14 cellular contexts compared by ENCODE assay signal in genomic region chr19:54616840-54617560, GRCh38. TPM values are rescaled to one million over a fixed set of nuclear protein-coding genes. Genes with fewer than 3 reads are reported as not detected.
DNase-seq lines count a peak whose midpoint lies in the region; ATAC-seq and TF ChIP-seq lines count a peak whose summit lies in the region.
"Had no signal": no experiment of that assay in that cellular context is flagged by ENCODE, and none has a peak within 500 bp of the region (broad histone marks: within the 10 kb centered on the region; RNA-seq: fewer than 3 reads in every experiment).

No MANE protein-coding gene starts in this region.

- WGBS in transverse colon (ENCODE audit: low coverage in 1 of 2), 2 donors: 29 to 65% methylated on average over 4 to 5 of the region's 5 CpGs

- no peak for TF ChIP-seq POLR2A in transverse colon (IDR thresholded peaks at IDR 0.05)

- no peaks in the 10 kb centered on the region for H3K4me1 ChIP-seq in transverse colon

- H3K27me3 ChIP-seq in transverse colon: no peaks in the 10 kb centered on the region

- peak overlapping the region; percentile 71 for H3K4me3 Mint-ChIP-seq in activated naive CD8-positive, alpha-beta T cell treated with anti-CD3 and anti-CD28 coated beads, Interleukin-2, amount 50 U/mL, for 24 hours
- H3K4me3 Mint-ChIP-seq in activated naive CD8-positive, alpha-beta T cell treated with anti-CD3 and anti-CD28 coated beads for 36 hours: no peak overlapping the region
- peak overlapping the region; percentile 95 to 99 (median 98) for H3K4me3 Mint-ChIP-seq in IgD-negative memory B cell

- H3K36me3 Mint-ChIP-seq in activated naive CD8-positive, alpha-beta T cell treated with anti-CD3 and anti-CD28 coated beads, Interleukin-2, amount 50 U/mL, for 24 hours (ENCODE audit: low read depth): no peaks in the 10 kb centered on the region
- no peaks in the 10 kb centered on the region for H3K36me3 Mint-ChIP-seq in activated naive CD8-positive, alpha-beta T cell treated with anti-CD3 and anti-CD28 coated beads for 36 hours
- H3K36me3 Mint-ChIP-seq in IgD-negative memory B cell: peaks cover 4% of the 10 kb centered on the region

- H3K27ac Mint-ChIP-seq in activated naive CD8-positive, alpha-beta T cell treated with anti-CD3 and anti-CD28 coated beads, Interleukin-2, amount 50 U/mL, for 24 hours: peak overlapping the region; percentile 81
- H3K27ac Mint-ChIP-seq in activated naive CD8-positive, alpha-beta T cell treated with anti-CD3 and anti-CD28 coated beads for 36 hours: no peak overlapping the region
- peak overlapping the region; percentile 65 to 96 (median 95) for H3K27ac Mint-ChIP-seq in IgD-negative memory B cell

- intact Hi-C loops in transverse colon (cut with DNase I; ENCODE audit: low total_unique reads) (no loop called here), Right ventricle myocardium inferior (cut with DNase I) (no loop called here)

- H3K27me3 Mint-ChIP-seq in activated naive CD8-positive, alpha-beta T cell treated with anti-CD3 and anti-CD28 coated beads, Interleukin-2, amount 50 U/mL, for 24 hours: peaks cover 4% of the 10 kb centered on the region
- peaks cover 9% of the 10 kb centered on the region for H3K27me3 Mint-ChIP-seq in activated naive CD8-positive, alpha-beta T cell treated with anti-CD3 and anti-CD28 coated beads for 36 hours
- H3K27me3 Mint-ChIP-seq in IgD-negative memory B cell: no peaks in the 10 kb centered on the region

- peak overlapping the region; percentile 16 to 62 (median 28) for H3K27ac ChIP-seq in transverse colon

- H3K4me1 Mint-ChIP-seq in activated naive CD8-positive, alpha-beta T cell treated with anti-CD3 and anti-CD28 coated beads, Interleukin-2, amount 50 U/mL, for 24 hours: peaks cover 16% of the 10 kb centered on the region
- H3K4me1 Mint-ChIP-seq in activated naive CD8-positive, alpha-beta T cell treated with anti-CD3 and anti-CD28 coated beads for 36 hours: no peaks in the 10 kb centered on the region
- H3K4me1 Mint-ChIP-seq in IgD-negative memory B cell: peaks cover 43 to 49% (median 47%) of the 10 kb centered on the region in 3 donors

- in situ Hi-C loops in transverse colon (cut with MboI; ENCODE audit: low pct_ligation_motif_present in 1 of 4, low pct_unique_long_range_greater_than_20kb in 1 of 4, low sequenced_read_pairs in 3 of 4): no loop called here

- no peak for DNase-seq in activated naive CD8-positive, alpha-beta T cell treated with anti-CD3 and anti-CD28 coated beads, Interleukin-2, amount 50 U/mL, for 24 hours
- DNase-seq in activated naive CD8-positive, alpha-beta T cell treated with anti-CD3 and anti-CD28 coated beads for 36 hours: no peak
- DNase-seq in transverse colon: peak; percentile 31
- no peak for DNase-seq in SHP77 (lab: John Stamatoyannopoulos, UW)
- no peak for DNase-seq in NOMO-1 treated with dmso at 0.1 percent for 144 hours (lab: John Stamatoyannopoulos, UW; ENCODE audit: unreplicated experiment)
- DNase-seq in Right ventricle myocardium inferior (ENCODE audit: missing footprints): no peak
- DNase-seq: ACHN; activated gamma-delta T cell treated with Interleukin-2 at 50 U/mL for 16 hours; erythroblast; NCI-H1436; stimulated activated CD4-positive, alpha-beta T cell treated with anti-CD3 and anti-CD28 coated beads, Interleukin-2, amount 100 ng/mL, for 24 hours had no signal

- H3K9me3 ChIP-seq in transverse colon: no peaks in the 10 kb centered on the region

- no peak for TF ChIP-seq EP300 in transverse colon (IDR thresholded peaks at IDR 0.05; ENCODE audit: low read depth)

- peak overlapping the region in 1 of 4 donors; percentile 7 for H3K4me3 ChIP-seq in transverse colon

- H3K36me3 ChIP-seq in transverse colon: no peaks in the 10 kb centered on the region

- H3K9me3 Mint-ChIP-seq in activated naive CD8-positive, alpha-beta T cell treated with anti-CD3 and anti-CD28 coated beads, Interleukin-2, amount 50 U/mL, for 24 hours: peaks cover 6% of the 10 kb centered on the region
- peaks cover 9% of the 10 kb centered on the region for H3K9me3 Mint-ChIP-seq in activated naive CD8-positive, alpha-beta T cell treated with anti-CD3 and anti-CD28 coated beads for 36 hours
- H3K9me3 Mint-ChIP-seq in IgD-negative memory B cell: no peaks in the 10 kb centered on the region

- TF ChIP-seq CTCF in transverse colon (IDR thresholded peaks at IDR 0.05): no peak

- no peak for ATAC-seq in activated naive CD8-positive, alpha-beta T cell treated with anti-CD3 and anti-CD28 coated beads, Interleukin-2, amount 50 U/mL, for 24 hours
- ATAC-seq in HG02623 (IDR thresholded peaks at IDR 0.05; ENCODE audit: unreplicated experiment) (peak; percentile 72), Right ventricle myocardium inferior (no peak)

RNA-seq across cellular contexts. Expression of gene LILRB1, which starts 13.3 kb away (rescaled TPM):
- total RNA-seq in activated naive CD8-positive, alpha-beta T cell treated with anti-CD3 and anti-CD28 coated beads for 36 hours: under 1 TPM; 0.25 to 0.72 TPM
- polyA plus RNA-seq in IgD-negative memory B cell: 24.8 TPM
- total RNA-seq in transverse colon (1 to 10 TPM in 1 of 4 donors, under 1 TPM in 1, not detected in 2; 0.96 to 5.1 TPM), Right ventricle myocardium inferior (1.8 TPM)

RNA-seq across cellular contexts. Expression of gene LILRA1, which starts 23.6 kb away (rescaled TPM):
- not detected for total RNA-seq in activated naive CD8-positive, alpha-beta T cell treated with anti-CD3 and anti-CD28 coated beads for 36 hours
- not detected for polyA plus RNA-seq in IgD-negative memory B cell
- 1 to 10 TPM in 1 of 4 donors, under 1 TPM in 2, not detected in 1; 0.16 to 4.5 (median 0.27) TPM for total RNA-seq in transverse colon
- total RNA-seq in Right ventricle myocardium inferior: 0.92 TPM
- total RNA-seq: T-helper 2 cell treated with Interferon-gamma antibody and Interleukin-4, amounts not matched to agents 100 ng/mL and 5 ng/mL, for 36 hours had no signal

RNA-seq across cellular contexts. Expression of gene LILRA2, which starts 43.4 kb away (rescaled TPM):
- total RNA-seq in activated naive CD8-positive, alpha-beta T cell treated with anti-CD3 and anti-CD28 coated beads for 36 hours: not detected
- polyA plus RNA-seq in IgD-negative memory B cell: 0.73 TPM
- total RNA-seq in transverse colon (1 to 10 TPM in 2 of 4 donors, not detected in 2; 1.1 to 1.5 TPM), Right ventricle myocardium inferior (3.1 TPM)
- total RNA-seq: T-helper 2 cell treated with Interferon-gamma antibody and Interleukin-4, amounts not matched to agents 100 ng/mL and 5 ng/mL, for 36 hours had no signal

RNA-seq across cellular contexts. Expression of gene LILRB4, which starts 45.8 kb away (rescaled TPM):
- total RNA-seq in activated naive CD8-positive, alpha-beta T cell treated with anti-CD3 and anti-CD28 coated beads for 36 hours: not detected
- 0.93 TPM for polyA plus RNA-seq in IgD-negative memory B cell
- 10 to 100 TPM in 1 of 4 donors, 1 to 10 TPM in 2, not detected in 1; 1.8 to 47.1 (median 4.0) TPM for total RNA-seq in transverse colon
- 5.0 TPM for total RNA-seq in Right ventricle myocardium inferior
